ENCODE assay signal across 2 cellular contexts in the genomic region with DNA sequence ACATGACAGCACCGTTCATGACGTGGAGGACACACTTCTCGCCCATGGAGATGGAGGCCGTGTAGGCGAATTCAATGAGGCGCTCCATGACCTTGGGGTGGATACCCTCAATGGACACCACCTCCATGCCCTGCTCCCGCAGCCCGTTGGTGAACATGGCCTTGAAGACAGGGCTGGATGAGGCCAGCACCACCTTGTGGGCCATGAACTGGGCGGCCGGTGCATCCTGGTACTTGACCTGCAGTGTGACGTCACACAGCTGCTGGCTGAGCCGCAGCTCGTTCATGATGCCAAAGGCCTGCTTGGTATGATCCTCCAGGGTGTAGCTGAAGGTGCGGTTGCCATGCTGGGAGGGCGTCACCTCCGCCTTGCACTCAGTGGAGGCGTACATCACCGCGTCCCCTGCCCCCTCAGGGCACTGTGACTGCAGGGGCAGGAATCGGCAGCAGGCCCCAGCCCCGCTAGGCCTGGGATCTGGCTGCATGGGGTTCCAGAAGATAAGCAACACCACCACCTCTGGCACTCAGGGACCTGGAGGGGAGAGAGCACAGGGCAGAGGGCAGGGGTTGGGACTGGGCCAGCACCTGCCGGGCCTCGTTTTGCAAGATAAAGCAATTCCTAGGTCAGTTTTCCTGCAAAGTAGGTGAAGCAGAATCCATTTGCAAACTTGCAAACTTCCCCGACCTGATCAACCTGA.
TF ChIP-seq lines count a peak whose summit lies in the region.

No MANE protein-coding gene starts in this region.

TF ChIP-seq in IMR-90, 13 proteins besides CTCF, POLR2A, EP300 and RAD21:
- TF ChIP-seq FOS (IDR thresholded peaks at IDR 0.05; ENCODE audit: low read depth, low read length) (no peak), BHLHE40 (IDR thresholded peaks at IDR 0.05; ENCODE audit: low read depth, low read length) (no peak), RFX5 (IDR thresholded peaks at IDR 0.05; ENCODE audit: low read depth, low read length) (no peak), CHD1 (IDR thresholded peaks at IDR 0.05; ENCODE audit: low read depth, low read length) (no peak), CEBPB (IDR thresholded peaks at IDR 0.05; ENCODE audit: low read depth, low read length) (no peak), NFE2L2 (IDR thresholded peaks at IDR 0.05; ENCODE audit: low read depth, low read length) (no peak), MAFK (IDR thresholded peaks at IDR 0.05; ENCODE audit: low read depth, low read length) (no peak)
- TF ChIP-seq, protein P1, sequence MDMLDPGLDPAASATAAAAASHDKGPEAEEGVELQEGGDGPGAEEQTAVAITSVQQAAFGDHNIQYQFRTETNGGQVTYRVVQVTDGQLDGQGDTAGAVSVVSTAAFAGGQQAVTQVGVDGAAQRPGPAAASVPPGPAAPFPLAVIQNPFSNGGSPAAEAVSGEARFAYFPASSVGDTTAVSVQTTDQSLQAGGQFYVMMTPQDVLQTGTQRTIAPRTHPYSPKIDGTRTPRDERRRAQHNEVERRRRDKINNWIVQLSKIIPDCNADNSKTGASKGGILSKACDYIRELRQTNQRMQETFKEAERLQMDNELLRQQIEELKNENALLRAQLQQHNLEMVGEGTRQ (IDR thresholded peaks at IDR 0.05; ENCODE audit: low read depth, low read length) = no peak
- TF ChIP-seq, protein P2, sequence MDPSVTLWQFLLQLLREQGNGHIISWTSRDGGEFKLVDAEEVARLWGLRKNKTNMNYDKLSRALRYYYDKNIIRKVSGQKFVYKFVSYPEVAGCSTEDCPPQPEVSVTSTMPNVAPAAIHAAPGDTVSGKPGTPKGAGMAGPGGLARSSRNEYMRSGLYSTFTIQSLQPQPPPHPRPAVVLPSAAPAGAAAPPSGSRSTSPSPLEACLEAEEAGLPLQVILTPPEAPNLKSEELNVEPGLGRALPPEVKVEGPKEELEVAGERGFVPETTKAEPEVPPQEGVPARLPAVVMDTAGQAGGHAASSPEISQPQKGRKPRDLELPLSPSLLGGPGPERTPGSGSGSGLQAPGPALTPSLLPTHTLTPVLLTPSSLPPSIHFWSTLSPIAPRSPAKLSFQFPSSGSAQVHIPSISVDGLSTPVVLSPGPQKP (IDR thresholded peaks at IDR 0.05; ENCODE audit: borderline replicate concordance, low read depth, low read length) = no peak

TF ChIP-seq in H1, 55 proteins besides CTCF, POLR2A, EP300 and RAD21:
- peak; percentile 53; the same call in 1 of the 2 replicates for TF ChIP-seq KDM1A (IDR thresholded peaks at IDR 0.05; ENCODE audit: borderline replicate concordance, low read length)
- no peak for TF ChIP-seq BCL11A (IDR thresholded peaks at IDR 0.05; ENCODE audit: low read depth in 2 of 2, low read length in 2 of 2)
- no peak for TF ChIP-seq SP2 (IDR thresholded peaks at IDR 0.05; ENCODE audit: low read length)
- TF ChIP-seq, protein P3, sequence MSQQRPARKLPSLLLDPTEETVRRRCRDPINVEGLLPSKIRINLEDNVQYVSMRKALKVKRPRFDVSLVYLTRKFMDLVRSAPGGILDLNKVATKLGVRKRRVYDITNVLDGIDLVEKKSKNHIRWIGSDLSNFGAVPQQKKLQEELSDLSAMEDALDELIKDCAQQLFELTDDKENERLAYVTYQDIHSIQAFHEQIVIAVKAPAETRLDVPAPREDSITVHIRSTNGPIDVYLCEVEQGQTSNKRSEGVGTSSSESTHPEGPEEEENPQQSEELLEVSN (IDR thresholded peaks at IDR 0.05) = 0 out of 2 replicates have a peak, but pooled peaks have one; percentile 11
- TF ChIP-seq, protein P4, sequence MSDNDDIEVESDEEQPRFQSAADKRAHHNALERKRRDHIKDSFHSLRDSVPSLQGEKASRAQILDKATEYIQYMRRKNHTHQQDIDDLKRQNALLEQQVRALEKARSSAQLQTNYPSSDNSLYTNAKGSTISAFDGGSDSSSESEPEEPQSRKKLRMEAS (IDR thresholded peaks at IDR 0.05) = peak; percentile 51; the same call in 1 of the 2 replicates
- no peak for TF ChIP-seq EZH2 (IDR thresholded peaks at IDR 0.05; ENCODE audit: low read depth, low read length, severe bottlenecking)
- peak; percentile 38; the same call in 1 of the 2 replicates for TF ChIP-seq SP1 (IDR thresholded peaks at IDR 0.05; ENCODE audit: low read depth, low read length)
TF ChIP-seq in H1: peak in this region for 4.
